Comparison of ENCODE assay signal across 8 cellular contexts in the genomic region with DNA sequence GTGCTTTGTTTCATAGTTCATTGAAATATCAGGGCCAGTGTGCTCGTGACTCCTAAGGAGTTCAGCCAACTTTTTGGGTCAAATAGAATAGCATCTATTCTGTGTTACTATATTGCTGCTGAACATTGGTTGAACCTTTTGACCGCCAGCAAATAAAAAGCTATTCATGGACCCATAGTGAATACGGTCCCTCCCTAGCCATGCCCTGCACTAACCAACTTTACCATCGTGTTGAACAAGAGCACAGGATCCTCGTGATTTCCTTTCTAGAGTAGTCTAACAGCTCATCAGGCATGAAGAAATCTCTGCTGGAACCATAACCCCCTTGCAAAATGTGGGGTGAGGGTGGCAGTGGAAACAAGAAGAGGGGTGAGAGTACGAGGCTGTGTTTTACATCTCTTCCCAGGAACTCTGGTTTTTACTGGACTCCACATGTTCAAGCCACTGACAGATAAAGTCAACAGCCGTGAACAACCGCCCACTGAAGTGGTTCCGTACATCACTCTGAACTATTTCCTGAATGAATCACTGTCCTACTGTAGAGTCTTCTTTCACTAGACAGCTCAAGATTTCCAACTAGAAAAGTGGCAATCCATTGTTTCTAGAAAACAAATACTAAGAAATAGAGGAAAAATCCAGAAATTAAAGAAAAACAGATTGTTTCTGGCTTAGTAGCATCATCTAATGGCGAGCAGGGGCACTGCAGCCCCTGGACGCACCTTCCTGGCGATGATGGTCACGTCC.
A peak's percentile ranks its signal among the peaks of the same experiment; 100 is the strongest.
DNase-seq lines count a peak whose midpoint lies in the region; ATAC-seq and TF ChIP-seq lines count a peak whose summit lies in the region.

No MANE protein-coding gene starts in this region.

- TF ChIP-seq EP300 in SK-N-SH (IDR thresholded peaks at IDR 0.05; ENCODE audit: borderline replicate concordance in 1 of 2, low read depth in 1 of 2, low read length in 1 of 2), result no peak

- peaks cover 3% of the 10 kb centered on the region for H3K27me3 Mint-ChIP-seq in endothelial cell (ENCODE audit: unreplicated experiment)

- H3K4me3 ChIP-seq in SK-N-SH (ENCODE audit: low read depth in 2 of 2, low read length in 1 of 2) (peak overlapping the region in 1 of 2 experiments; percentile 5; a peak in 1 of 4 replicates), osteoblast (ENCODE audit: insufficient read depth, low read length) (peak overlapping the region; percentile 27)

- H3K79me2 ChIP-seq in SK-N-SH (ENCODE audit: insufficient read depth), result no peaks in the 10 kb centered on the region
- no peaks in the 10 kb centered on the region for H3K79me2 ChIP-seq in osteoblast (ENCODE audit: insufficient read depth, low read length)

- no peak for ATAC-seq in HG02571 (IDR thresholded peaks at IDR 0.05; ENCODE audit: unreplicated experiment)
- ATAC-seq in GM18868 (IDR thresholded peaks at IDR 0.05; ENCODE audit: unreplicated experiment), result no peak

- POLR2A ChIA-PET in SK-N-SH (lab: Yijun Ruan, JAX), result no interaction called here

- H2AFZ ChIP-seq in SK-N-SH (ENCODE audit: low read depth) (no peak overlapping the region), osteoblast (ENCODE audit: low read length) (peak overlapping the region; percentile 47)

- CTCF ChIA-PET in SK-N-SH (lab: Yijun Ruan, JAX), result interaction anchor here (0.6 to 3.6 kb wide), 27 partner anchors 10 to 1379 kb away, joined by 3 to 44 read pairs (median 3); a partner anchor contains a TSS

- no peaks in the 10 kb centered on the region for H3F3A ChIP-seq in SK-N-SH (replicated peaks; ENCODE audit: insufficient read depth)

- DNase-seq in activated T-cell treated with anti-CD3 and anti-CD28 coated beads for 24 hours (ENCODE audit: low read depth) (peak; percentile 48), activated T-cell treated with anti-CD3 and anti-CD28 coated beads for 4 hours (no peak), SK-N-SH (peak; percentile 60), endothelial cell (ENCODE audit: low spot score) (peak; percentile 36), osteoblast (ENCODE audit: insufficient read length, low spot score, missing footprints) (peak; percentile 80), mesenteric fat pad (ENCODE audit: low spot score) (no peak)

- H4K20me1 ChIP-seq in SK-N-SH (ENCODE audit: insufficient read depth) (no peaks in the 10 kb centered on the region), osteoblast (ENCODE audit: insufficient read depth, low read length) (no peaks in the 10 kb centered on the region)

- no peak overlapping the region for H3K27ac Mint-ChIP-seq in endothelial cell (ENCODE audit: unreplicated experiment)

- H3K27ac ChIP-seq in SK-N-SH (ENCODE audit: low read depth in 2 of 2, low read length in 1 of 2) (no peak overlapping the region), osteoblast (ENCODE audit: low read depth, low read length) (peak overlapping the region; percentile 51)

- peak; percentile 81 for TF ChIP-seq RAD21 in SK-N-SH (IDR thresholded peaks at IDR 0.05; ENCODE audit: low read length)

- H3K36me3 Mint-ChIP-seq in endothelial cell (ENCODE audit: low read depth, unreplicated experiment), result peaks cover 9% of the 10 kb centered on the region

- H3K4me1 Mint-ChIP-seq in endothelial cell (ENCODE audit: unreplicated experiment), result no peaks in the 10 kb centered on the region

- H3K9me3 ChIP-seq in SK-N-SH, result no peaks in the 10 kb centered on the region
- peaks cover 2% of the 10 kb centered on the region for H3K9me3 ChIP-seq in osteoblast (ENCODE audit: low read depth, low read length)

- peak; percentile 78 for TF ChIP-seq CTCF in SK-N-SH (IDR thresholded peaks at IDR 0.05)
- peak; percentile 74 for TF ChIP-seq CTCF in endothelial cell (IDR thresholded peaks at IDR 0.05; ENCODE audit: unreplicated experiment)
- TF ChIP-seq CTCF in osteoblast (IDR thresholded peaks at IDR 0.05; ENCODE audit: extremely low read depth, low read depth, low read length), result peak; percentile 94

- WGBS in SK-N-SH (ENCODE audit: low lambda C conversion rate), result 41% methylated on average over 13 of the region's 13 CpGs

- no peaks in the 10 kb centered on the region for H3K27me3 ChIP-seq in SK-N-SH (ENCODE audit: insufficient read depth)
- no peaks in the 10 kb centered on the region for H3K27me3 ChIP-seq in osteoblast (ENCODE audit: insufficient read depth, low read length)

- peaks cover 9% of the 10 kb centered on the region for H3K9me3 Mint-ChIP-seq in endothelial cell (ENCODE audit: unreplicated experiment)

- no peak overlapping the region for H3K9ac ChIP-seq in SK-N-SH

- H3K4me1 ChIP-seq in SK-N-SH (ENCODE audit: control insufficient read depth in 1 of 2, insufficient read depth in 2 of 2, low read depth in 1 of 2, low read length in 1 of 2), result no peaks in the 10 kb centered on the region
- H3K4me1 ChIP-seq in osteoblast (ENCODE audit: insufficient read depth, low read length), result peaks cover 14% of the 10 kb centered on the region

- no peaks in the 10 kb centered on the region for H3K9me2 ChIP-seq in SK-N-SH

- no peak overlapping the region for H3K4me2 ChIP-seq in SK-N-SH
- H3K4me2 ChIP-seq in osteoblast (ENCODE audit: insufficient read depth, low read length), result peak overlapping the region; percentile 57

- H3K36me3 ChIP-seq in SK-N-SH (replicated peaks in 1 of 2; ENCODE audit: control insufficient read depth in 1 of 2, insufficient read depth in 2 of 2, low read length in 1 of 2), result no peaks in the 10 kb centered on the region
- H3K36me3 ChIP-seq in osteoblast (ENCODE audit: insufficient read depth, low read length), result no peaks in the 10 kb centered on the region

- no peak overlapping the region for H3K4me3 Mint-ChIP-seq in endothelial cell (ENCODE audit: unreplicated experiment)

TF ChIP-seq in SK-N-SH, 30 proteins besides CTCF, POLR2A, EP300 and RAD21:
- TF ChIP-seq, protein P1, sequence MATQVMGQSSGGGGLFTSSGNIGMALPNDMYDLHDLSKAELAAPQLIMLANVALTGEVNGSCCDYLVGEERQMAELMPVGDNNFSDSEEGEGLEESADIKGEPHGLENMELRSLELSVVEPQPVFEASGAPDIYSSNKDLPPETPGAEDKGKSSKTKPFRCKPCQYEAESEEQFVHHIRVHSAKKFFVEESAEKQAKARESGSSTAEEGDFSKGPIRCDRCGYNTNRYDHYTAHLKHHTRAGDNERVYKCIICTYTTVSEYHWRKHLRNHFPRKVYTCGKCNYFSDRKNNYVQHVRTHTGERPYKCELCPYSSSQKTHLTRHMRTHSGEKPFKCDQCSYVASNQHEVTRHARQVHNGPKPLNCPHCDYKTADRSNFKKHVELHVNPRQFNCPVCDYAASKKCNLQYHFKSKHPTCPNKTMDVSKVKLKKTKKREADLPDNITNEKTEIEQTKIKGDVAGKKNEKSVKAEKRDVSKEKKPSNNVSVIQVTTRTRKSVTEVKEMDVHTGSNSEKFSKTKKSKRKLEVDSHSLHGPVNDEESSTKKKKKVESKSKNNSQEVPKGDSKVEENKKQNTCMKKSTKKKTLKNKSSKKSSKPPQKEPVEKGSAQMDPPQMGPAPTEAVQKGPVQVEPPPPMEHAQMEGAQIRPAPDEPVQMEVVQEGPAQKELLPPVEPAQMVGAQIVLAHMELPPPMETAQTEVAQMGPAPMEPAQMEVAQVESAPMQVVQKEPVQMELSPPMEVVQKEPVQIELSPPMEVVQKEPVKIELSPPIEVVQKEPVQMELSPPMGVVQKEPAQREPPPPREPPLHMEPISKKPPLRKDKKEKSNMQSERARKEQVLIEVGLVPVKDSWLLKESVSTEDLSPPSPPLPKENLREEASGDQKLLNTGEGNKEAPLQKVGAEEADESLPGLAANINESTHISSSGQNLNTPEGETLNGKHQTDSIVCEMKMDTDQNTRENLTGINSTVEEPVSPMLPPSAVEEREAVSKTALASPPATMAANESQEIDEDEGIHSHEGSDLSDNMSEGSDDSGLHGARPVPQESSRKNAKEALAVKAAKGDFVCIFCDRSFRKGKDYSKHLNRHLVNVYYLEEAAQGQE (IDR thresholded peaks at IDR 0.05; ENCODE audit: low read depth, low read length), result no peak
- TF ChIP-seq SMC3 (IDR thresholded peaks at IDR 0.05; ENCODE audit: low read depth, low read length), result peak; percentile 52

Comparison
In these comparisons a context has a peak if more than half of its experiments do, and no peak if none do; other contexts are left out.
1. DNase-seq: peak in activated T-cell treated with anti-CD3 and anti-CD28 coated beads for 24 hours (single experiment), SK-N-SH (single experiment), endothelial cell (single experiment) and osteoblast (single experiment); none in activated T-cell treated with anti-CD3 and anti-CD28 coated beads for 4 hours (single experiment) and mesenteric fat pad (single experiment).
2. Peak in every context shown above with its lines, with median percentiles within 50 percentile points of each other: CTCF ChIP-seq.